In the genomic region with DNA sequence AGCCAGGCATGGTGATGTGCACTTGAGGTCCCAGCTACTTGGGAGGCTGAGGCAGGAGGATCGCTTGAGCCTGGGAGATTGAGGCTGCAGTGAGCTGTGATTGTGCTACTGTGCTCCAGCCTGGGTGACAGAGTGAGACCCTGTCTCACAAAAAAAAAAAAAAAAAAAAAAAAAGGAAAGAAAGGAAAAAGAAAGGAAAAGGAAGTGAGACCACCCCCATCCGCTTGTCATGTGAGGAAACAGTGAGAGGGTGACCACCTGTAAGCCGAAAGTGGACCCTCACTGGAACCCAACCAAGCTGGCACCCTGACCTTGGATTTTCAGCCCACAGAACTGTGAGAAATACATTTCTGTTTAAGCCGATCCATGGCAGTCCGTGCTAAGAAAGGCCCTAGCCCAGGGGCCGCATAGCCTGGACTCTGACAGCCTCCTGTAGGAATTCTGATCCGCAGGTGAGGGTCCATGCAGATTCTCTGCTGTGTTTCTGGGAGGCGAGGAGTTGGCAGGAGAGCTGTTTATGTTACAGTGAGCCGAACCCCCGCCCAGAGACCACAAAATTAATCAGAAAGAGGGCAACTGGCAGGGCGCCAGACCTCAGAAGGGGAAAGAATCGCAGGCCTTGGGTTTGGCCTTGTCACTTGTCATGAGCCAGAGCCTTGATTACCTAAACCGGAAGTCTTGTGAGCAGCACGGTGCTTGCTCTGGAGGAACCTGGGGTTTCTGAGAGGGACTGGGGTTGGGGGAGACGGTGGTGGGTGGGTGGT, we compare ENCODE assay signal across 8 cellular contexts. TPM values are rescaled to one million over a fixed set of nuclear protein-coding genes. Genes with fewer than 3 reads are reported as not detected.
DNase-seq lines count a peak whose midpoint lies in the region; ATAC-seq and TF ChIP-seq lines count a peak whose summit lies in the region.

No MANE protein-coding gene starts in this region.

- peak; percentile 87 for DNase-seq in NK-92 treated with Interleukin-12 subunit alpha and Interleukin-12 subunit beta, amount 100 ng/mL, for 24 hours (lab: John Stamatoyannopoulos, UW)
- peak; percentile 96 for DNase-seq in activated CD8-positive, alpha-beta memory T cell treated with anti-CD3 and anti-CD28 coated beads for 24 hours
- peak; percentile 77 for DNase-seq in endodermal cell
- DNase-seq in stimulated activated CD8-positive, alpha-beta memory T cell treated with anti-CD3 and anti-CD28 coated beads, Interleukin-4, amount 100 ng/mL, for 24 hours (ENCODE audit: low read depth), result peak; percentile 88

- H3K9me3 ChIP-seq in endodermal cell (ENCODE audit: control insufficient read depth, low read length) (no peaks in the 10 kb centered on the region), mononuclear cell (ENCODE audit: low read depth, low read length) (no peaks in the 10 kb centered on the region)

- H3K27me3 Mint-ChIP-seq in endodermal cell (ENCODE audit: insufficient read depth), result no peaks in the 10 kb centered on the region

- H3K27me3 ChIP-seq in endodermal cell (ENCODE audit: control insufficient read depth, insufficient read depth, low read length, poor library complexity, severe bottlenecking), result no peaks in the 10 kb centered on the region
- no peaks in the 10 kb centered on the region for H3K27me3 ChIP-seq in mononuclear cell (ENCODE audit: insufficient read depth, low read length)

- no peak overlapping the region for H3K27ac ChIP-seq in endodermal cell (ENCODE audit: low read depth, low read length)

- peak overlapping the region; percentile 86 for H3K4me3 ChIP-seq in endodermal cell (ENCODE audit: low read length)
- peak overlapping the region; percentile 72 for H3K4me3 ChIP-seq in mononuclear cell (ENCODE audit: low read length)

- peaks cover 35% of the 10 kb centered on the region for H3K36me3 ChIP-seq in endodermal cell (ENCODE audit: control insufficient read depth, insufficient read depth, low read length)

- peak overlapping the region; percentile 88 for H3K4me3 Mint-ChIP-seq in endodermal cell

- ATAC-seq in GM18502 (IDR thresholded peaks at IDR 0.05; ENCODE audit: poor library complexity, unreplicated experiment), result peak; percentile 65
- ATAC-seq in HG03196 (IDR thresholded peaks at IDR 0.05; ENCODE audit: unreplicated experiment), result peak; percentile 59
- no peak for ATAC-seq in GM18858 (IDR thresholded peaks at IDR 0.05; ENCODE audit: unreplicated experiment)

- peaks cover 9% of the 10 kb centered on the region for H3K4me1 Mint-ChIP-seq in endodermal cell

- no peaks in the 10 kb centered on the region for H3K4me1 ChIP-seq in endodermal cell (ENCODE audit: control insufficient read depth, insufficient read depth, low read length)
- peaks cover 27% of the 10 kb centered on the region for H3K4me1 ChIP-seq in mononuclear cell (ENCODE audit: insufficient read depth, low read length)

- peak overlapping the region; percentile 77 for H3K27ac Mint-ChIP-seq in endodermal cell

- H3K9ac ChIP-seq in endodermal cell (ENCODE audit: extremely low read depth, low read length, poor library complexity, severe bottlenecking), result peak overlapping the region; percentile 71

- H3K9me3 Mint-ChIP-seq in endodermal cell, result no peaks in the 10 kb centered on the region

- peaks cover 38% of the 10 kb centered on the region for H3K36me3 Mint-ChIP-seq in endodermal cell (ENCODE audit: low read depth)

- 62 to 64% methylated on average over 11 to 15 of the region's 15 CpGs for WGBS in endodermal cell (ENCODE audit: insufficient coverage in 1 of 2, insufficient read length in 1 of 2), 2 experiments

- no peak for TF ChIP-seq CTCF in endodermal cell (conservative IDR thresholded peaks at IDR 0.05)

RNA-seq across cellular contexts. Expression of gene SGSH, which starts 0.9 kb away (rescaled TPM):
- total RNA-seq in endodermal cell (10 to 100 TPM; 40.4 to 42.5 TPM), mononuclear cell (31.3 TPM)
- polyA plus RNA-seq in endodermal cell (2013, experiment 1 of 2), result 27.5 TPM
- polyA plus RNA-seq in endodermal cell (2013, experiment 2 of 2), result 21.8 TPM

RNA-seq across cellular contexts. Expression of gene SLC26A11, which starts 1.0 kb away (rescaled TPM):
- total RNA-seq in endodermal cell (10 to 100 TPM; 43.7 to 48.2 TPM), mononuclear cell (21.9 TPM)
- 25.4 TPM for polyA plus RNA-seq in endodermal cell (2013, experiment 1 of 2)
- polyA plus RNA-seq in endodermal cell (2013, experiment 2 of 2), result 25.1 TPM

RNA-seq across cellular contexts. Expression of gene RNF213, which starts 41.5 kb away (rescaled TPM):
- total RNA-seq in endodermal cell, result 100 to 1,000 TPM in 1 of 2 donors, 10 to 100 TPM in 1; 98.8 to 136 TPM
- polyA plus RNA-seq in endodermal cell (2013, experiment 1 of 2), result 30.0 TPM
- 28.2 TPM for polyA plus RNA-seq in endodermal cell (2013, experiment 2 of 2)
- total RNA-seq in mononuclear cell, result 234 TPM

RNA-seq across cellular contexts. Expression of gene CARD14, which starts 49.4 kb away (rescaled TPM):
- total RNA-seq in endodermal cell (under 1 TPM in 1 of 2 donors, not detected in 1; 0.31 TPM), mononuclear cell (under 0.01 TPM)
- polyA plus RNA-seq in endodermal cell (2013, experiment 1 of 2), result 0.50 TPM
- 0.37 TPM for polyA plus RNA-seq in endodermal cell (2013, experiment 2 of 2)
